ENCODE assay signal across 1 cellular context in genomic region chr6:134502614-134503541, GRCh38.
TF ChIP-seq lines count a peak whose summit lies in the region.

No MANE protein-coding gene starts in this region.

TF ChIP-seq in HepG2, 621 proteins besides CTCF, POLR2A, EP300 and RAD21 (continued from another document and continues in another):
- TF ChIP-seq AFF4 (CRISPR knock-in tag; IDR thresholded peaks at IDR 0.05): no peak
- peak; percentile 52; the same call in 1 of the 2 replicates for TF ChIP-seq SPEN (CRISPR knock-in tag; IDR thresholded peaks at IDR 0.05; ENCODE audit: low read depth)
- no peak for TF ChIP-seq GLMP (CRISPR knock-in tag; IDR thresholded peaks at IDR 0.05; ENCODE audit: borderline replicate concordance)
- TF ChIP-seq ZNF782 (CRISPR knock-in tag; IDR thresholded peaks at IDR 0.05; ENCODE audit: borderline replicate concordance): peak; percentile 27; the same call in 1 of the 2 replicates
- peak; percentile 41; the same call in 1 of the 2 replicates for TF ChIP-seq ARID5B (CRISPR knock-in tag; IDR thresholded peaks at IDR 0.05)
- TF ChIP-seq USF2 (IDR thresholded peaks at IDR 0.05; ENCODE audit: low read depth, low read length): no peak
- 0 out of 2 replicates have a peak, but pooled peaks have one; percentile 28 for TF ChIP-seq USF2 (CRISPR knock-in tag; IDR thresholded peaks at IDR 0.05; ENCODE audit: borderline replicate concordance)
- TF ChIP-seq ZNF292 (CRISPR knock-in tag; IDR thresholded peaks at IDR 0.05; ENCODE audit: borderline replicate concordance, low read depth): no peak
- no peak for TF ChIP-seq MEF2D (CRISPR knock-in tag; IDR thresholded peaks at IDR 0.05)
- peak; percentile 28; the same call in 1 of the 2 replicates for TF ChIP-seq TBX2 (CRISPR knock-in tag; IDR thresholded peaks at IDR 0.05; ENCODE audit: borderline replicate concordance)
- TF ChIP-seq BHLHE40 (IDR thresholded peaks at IDR 0.05; ENCODE audit: low read length): peak; percentile 54
- no peak for TF ChIP-seq ZNF563 (CRISPR knock-in tag; IDR thresholded peaks at IDR 0.05)
- no peak for TF ChIP-seq ZNF567 (CRISPR knock-in tag; IDR thresholded peaks at IDR 0.05; ENCODE audit: borderline replicate concordance)
- no peak for TF ChIP-seq ZBTB3 (CRISPR knock-in tag; IDR thresholded peaks at IDR 0.05; ENCODE audit: borderline replicate concordance, low read depth)
- 0 out of 2 replicates have a peak, but pooled peaks have one; percentile 43 for TF ChIP-seq ZSCAN31 (CRISPR knock-in tag; IDR thresholded peaks at IDR 0.05; ENCODE audit: low read depth)
- 0 out of 2 replicates have a peak, but pooled peaks have one; percentile 17 for TF ChIP-seq HDAC1 (CRISPR knock-in tag; IDR thresholded peaks at IDR 0.05)
- no peak for TF ChIP-seq SP4 (CRISPR knock-in tag; IDR thresholded peaks at IDR 0.05)
- TF ChIP-seq ZNF510 (CRISPR knock-in tag; IDR thresholded peaks at IDR 0.05; ENCODE audit: low read depth): no peak
- TF ChIP-seq PAXIP1 (CRISPR knock-in tag; conservative IDR thresholded peaks at IDR 0.05): peak; percentile 40; the same call in 1 of the 2 replicates
- TF ChIP-seq, protein P1, sequence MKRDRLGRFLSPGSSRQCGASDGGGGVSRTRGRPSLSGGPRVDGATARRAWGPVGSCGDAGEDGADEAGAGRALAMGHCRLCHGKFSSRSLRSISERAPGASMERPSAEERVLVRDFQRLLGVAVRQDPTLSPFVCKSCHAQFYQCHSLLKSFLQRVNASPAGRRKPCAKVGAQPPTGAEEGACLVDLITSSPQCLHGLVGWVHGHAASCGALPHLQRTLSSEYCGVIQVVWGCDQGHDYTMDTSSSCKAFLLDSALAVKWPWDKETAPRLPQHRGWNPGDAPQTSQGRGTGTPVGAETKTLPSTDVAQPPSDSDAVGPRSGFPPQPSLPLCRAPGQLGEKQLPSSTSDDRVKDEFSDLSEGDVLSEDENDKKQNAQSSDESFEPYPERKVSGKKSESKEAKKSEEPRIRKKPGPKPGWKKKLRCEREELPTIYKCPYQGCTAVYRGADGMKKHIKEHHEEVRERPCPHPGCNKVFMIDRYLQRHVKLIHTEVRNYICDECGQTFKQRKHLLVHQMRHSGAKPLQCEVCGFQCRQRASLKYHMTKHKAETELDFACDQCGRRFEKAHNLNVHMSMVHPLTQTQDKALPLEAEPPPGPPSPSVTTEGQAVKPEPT (CRISPR knock-in tag; IDR thresholded peaks at IDR 0.05; ENCODE audit: low read depth): no peak
- peak; percentile 65 for TF ChIP-seq HNF4G (IDR thresholded peaks at IDR 0.05; ENCODE audit: borderline replicate concordance, low read depth, low read length)
- TF ChIP-seq HNF4G (CRISPR knock-in tag; IDR thresholded peaks at IDR 0.05; ENCODE audit: borderline replicate concordance, low read depth): no peak
- TF ChIP-seq, protein P2, sequence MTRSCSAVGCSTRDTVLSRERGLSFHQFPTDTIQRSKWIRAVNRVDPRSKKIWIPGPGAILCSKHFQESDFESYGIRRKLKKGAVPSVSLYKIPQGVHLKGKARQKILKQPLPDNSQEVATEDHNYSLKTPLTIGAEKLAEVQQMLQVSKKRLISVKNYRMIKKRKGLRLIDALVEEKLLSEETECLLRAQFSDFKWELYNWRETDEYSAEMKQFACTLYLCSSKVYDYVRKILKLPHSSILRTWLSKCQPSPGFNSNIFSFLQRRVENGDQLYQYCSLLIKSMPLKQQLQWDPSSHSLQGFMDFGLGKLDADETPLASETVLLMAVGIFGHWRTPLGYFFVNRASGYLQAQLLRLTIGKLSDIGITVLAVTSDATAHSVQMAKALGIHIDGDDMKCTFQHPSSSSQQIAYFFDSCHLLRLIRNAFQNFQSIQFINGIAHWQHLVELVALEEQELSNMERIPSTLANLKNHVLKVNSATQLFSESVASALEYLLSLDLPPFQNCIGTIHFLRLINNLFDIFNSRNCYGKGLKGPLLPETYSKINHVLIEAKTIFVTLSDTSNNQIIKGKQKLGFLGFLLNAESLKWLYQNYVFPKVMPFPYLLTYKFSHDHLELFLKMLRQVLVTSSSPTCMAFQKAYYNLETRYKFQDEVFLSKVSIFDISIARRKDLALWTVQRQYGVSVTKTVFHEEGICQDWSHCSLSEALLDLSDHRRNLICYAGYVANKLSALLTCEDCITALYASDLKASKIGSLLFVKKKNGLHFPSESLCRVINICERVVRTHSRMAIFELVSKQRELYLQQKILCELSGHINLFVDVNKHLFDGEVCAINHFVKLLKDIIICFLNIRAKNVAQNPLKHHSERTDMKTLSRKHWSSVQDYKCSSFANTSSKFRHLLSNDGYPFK (CRISPR knock-in tag; IDR thresholded peaks at IDR 0.05; ENCODE audit: borderline replicate concordance): no peak
- peak; percentile 37; the same call in 1 of the 2 replicates for TF ChIP-seq NR2C2 (CRISPR knock-in tag; IDR thresholded peaks at IDR 0.05; ENCODE audit: borderline replicate concordance)
- TF ChIP-seq YY1 (IDR thresholded peaks at IDR 0.05; ENCODE audit: insufficient read depth, insufficient replicate concordance, low read depth, low read length): no peak
- TF ChIP-seq, protein P3, sequence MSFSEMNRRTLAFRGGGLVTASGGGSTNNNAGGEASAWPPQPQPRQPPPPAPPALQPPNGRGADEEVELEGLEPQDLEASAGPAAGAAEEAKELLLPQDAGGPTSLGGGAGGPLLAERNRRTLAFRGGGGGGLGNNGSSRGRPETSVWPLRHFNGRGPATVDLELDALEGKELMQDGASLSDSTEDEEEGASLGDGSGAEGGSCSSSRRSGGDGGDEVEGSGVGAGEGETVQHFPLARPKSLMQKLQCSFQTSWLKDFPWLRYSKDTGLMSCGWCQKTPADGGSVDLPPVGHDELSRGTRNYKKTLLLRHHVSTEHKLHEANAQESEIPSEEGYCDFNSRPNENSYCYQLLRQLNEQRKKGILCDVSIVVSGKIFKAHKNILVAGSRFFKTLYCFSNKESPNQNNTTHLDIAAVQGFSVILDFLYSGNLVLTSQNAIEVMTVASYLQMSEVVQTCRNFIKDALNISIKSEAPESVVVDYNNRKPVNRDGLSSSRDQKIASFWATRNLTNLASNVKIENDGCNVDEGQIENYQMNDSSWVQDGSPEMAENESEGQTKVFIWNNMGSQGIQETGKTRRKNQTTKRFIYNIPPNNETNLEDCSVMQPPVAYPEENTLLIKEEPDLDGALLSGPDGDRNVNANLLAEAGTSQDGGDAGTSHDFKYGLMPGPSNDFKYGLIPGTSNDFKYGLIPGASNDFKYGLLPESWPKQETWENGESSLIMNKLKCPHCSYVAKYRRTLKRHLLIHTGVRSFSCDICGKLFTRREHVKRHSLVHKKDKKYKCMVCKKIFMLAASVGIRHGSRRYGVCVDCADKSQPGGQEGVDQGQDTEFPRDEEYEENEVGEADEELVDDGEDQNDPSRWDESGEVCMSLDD (CRISPR knock-in tag; IDR thresholded peaks at IDR 0.05; ENCODE audit: borderline replicate concordance): no peak
- TF ChIP-seq GABPA (IDR thresholded peaks at IDR 0.05; ENCODE audit: low read depth, low read length): no peak
- no peak for TF ChIP-seq GABPA (CRISPR knock-in tag; IDR thresholded peaks at IDR 0.05; ENCODE audit: low read depth)
- no peak for TF ChIP-seq MEIS1 (CRISPR knock-in tag; IDR thresholded peaks at IDR 0.05; ENCODE audit: borderline replicate concordance)
- TF ChIP-seq KLF12 (CRISPR knock-in tag; IDR thresholded peaks at IDR 0.05; ENCODE audit: borderline replicate concordance): no peak
- TF ChIP-seq ZNF557 (CRISPR knock-in tag; IDR thresholded peaks at IDR 0.05): no peak
